ENCODE assay signal across 1 cellular context in genomic region chr19:14772467-14772866, GRCh38.
TF ChIP-seq lines count a peak whose summit lies in the region.

No MANE protein-coding gene starts in this region.

TF ChIP-seq in HepG2, 621 proteins besides CTCF, POLR2A, EP300 and RAD21:
- TF ChIP-seq TOPORS (CRISPR knock-in tag; IDR thresholded peaks at IDR 0.05) (no peak), TEAD2 (CRISPR knock-in tag; IDR thresholded peaks at IDR 0.05) (no peak), ZNF329 (CRISPR knock-in tag; IDR thresholded peaks at IDR 0.05; ENCODE audit: low read depth) (peak; percentile 87)
